12 cellular contexts compared by ENCODE assay signal in the genomic region with DNA sequence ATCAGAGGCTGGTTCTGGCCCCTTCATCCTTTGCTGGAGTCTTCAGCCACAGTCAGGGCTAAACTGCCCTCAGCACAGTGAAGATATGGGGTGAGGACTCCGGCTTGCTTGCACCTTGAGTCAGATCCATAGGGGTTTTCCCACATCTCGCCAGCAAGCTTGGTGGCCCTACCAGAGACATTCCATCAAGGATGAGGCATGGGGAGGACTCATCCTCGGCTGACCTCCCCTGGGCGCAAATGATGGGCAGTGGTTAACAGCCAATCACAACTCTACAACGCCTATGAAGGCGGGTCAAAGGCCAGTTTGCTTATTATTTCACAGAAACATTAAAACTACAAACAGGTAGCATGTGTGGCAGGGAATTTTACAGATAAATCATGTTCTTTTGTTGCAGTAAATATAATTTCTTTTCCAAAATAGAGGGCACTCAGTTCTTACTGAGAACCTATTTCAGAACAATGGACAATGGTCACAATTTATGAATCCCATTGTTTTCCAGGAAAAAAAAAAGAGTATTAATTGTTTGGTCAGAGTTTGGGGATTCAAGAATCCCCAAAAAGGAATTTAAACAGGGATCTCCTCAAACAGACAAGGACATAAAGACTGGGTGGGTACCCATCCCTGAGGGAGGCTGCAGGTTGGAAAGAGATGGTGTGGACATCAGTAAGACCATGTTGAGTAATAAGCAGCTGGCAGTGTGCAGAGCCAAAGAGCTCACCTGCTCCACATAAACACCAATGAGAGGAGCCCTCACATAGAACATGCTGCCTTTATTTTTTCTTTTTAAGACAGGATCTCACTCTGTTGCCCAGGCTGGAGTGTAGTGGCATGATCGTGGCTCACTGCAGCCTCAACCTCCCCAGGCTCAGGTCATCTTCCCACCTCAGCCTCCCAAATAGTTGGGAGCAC. TPM values are rescaled to one million over a fixed set of nuclear protein-coding genes. Genes with fewer than 3 reads are reported as not detected.
A peak's percentile ranks its signal among the peaks of the same experiment; 100 is the strongest.
DNase-seq lines count a peak whose midpoint lies in the region; ATAC-seq and TF ChIP-seq lines count a peak whose summit lies in the region.
"Had no signal": no experiment of that assay in that cellular context is flagged by ENCODE, and none has a peak within 500 bp of the region (broad histone marks: within the 10 kb centered on the region; RNA-seq: fewer than 3 reads in every experiment).

No MANE protein-coding gene starts in this region.

- H3K36me3 ChIP-seq in SJSA1: peaks cover 23% of the 10 kb centered on the region
- no peaks in the 10 kb centered on the region for H3K36me3 ChIP-seq in CD8-positive, alpha-beta memory T cell (ENCODE audit: insufficient read depth, low read length)
- no peaks in the 10 kb centered on the region for H3K36me3 ChIP-seq in A673 (ENCODE audit: insufficient read depth, low read length, poor library complexity, severe bottlenecking)

- H3K9me3 Mint-ChIP-seq in stimulated activated naive B cell treated with anti-CD40 and anti-IgM and Interleukin-4, amounts not matched to agents 10 μg/mL and 1 μg/mL and 100 μg/mL, for 72 hours: no peaks in the 10 kb centered on the region
- H3K9me3 Mint-ChIP-seq in CD8-positive, alpha-beta memory T cell: no peaks in the 10 kb centered on the region
- H3K9me3 Mint-ChIP-seq: activated naive CD8-positive, alpha-beta T cell treated with anti-CD3 and anti-CD28 coated beads, Interleukin-2, amount 10 ng/mL, durations not matched to agents 7 days and 5 days had no signal

- DNase-seq in GM04504 (ENCODE audit: low read depth) (peak; percentile 32), SJSA1 (ENCODE audit: low read depth in 1 of 2, low spot score in 2 of 2) (peak; percentile 99), fibroblast of peridontal ligament (ENCODE audit: extremely low read depth) (peak; percentile 54), sciatic nerve (ENCODE audit: low spot score) (peak; percentile 33), A673 (ENCODE audit: low spot score) (no peak)
- DNase-seq in stimulated activated naive B cell treated with anti-CD40 and anti-IgM and Interleukin-4, amounts not matched to agents 10 μg/mL and 1 μg/mL and 100 μg/mL, for 72 hours: no peak
- no peak for DNase-seq in CD8-positive, alpha-beta memory T cell
- DNase-seq: activated naive CD8-positive, alpha-beta T cell treated with anti-CD3 and anti-CD28 coated beads, Interleukin-2, amount 10 ng/mL, durations not matched to agents 7 days and 5 days; left ventricle myocardium inferior; NCI-H446; upper lobe of left lung had no signal

- intact Hi-C loops in sciatic nerve (cut with DNase I) (no loop called here), A673 (cut with micrococcal nuclease; ENCODE audit: unreplicated experiment) (no loop called here)

- H3K4me1 ChIP-seq in SJSA1 (replicated peaks) (peaks cover 60% of the 10 kb centered on the region), A673 (ENCODE audit: insufficient read depth, low read length, poor library complexity, severe bottlenecking) (no peaks in the 10 kb centered on the region)
- no peaks in the 10 kb centered on the region for H3K4me1 ChIP-seq in CD8-positive, alpha-beta memory T cell (ENCODE audit: insufficient read depth, low read length)

- ATAC-seq in sciatic nerve (no peak), GM21786 (IDR thresholded peaks at IDR 0.05; ENCODE audit: unreplicated experiment) (no peak)
- no peak for ATAC-seq in stimulated activated naive B cell treated with anti-CD40 and anti-IgM and Interleukin-4, amounts not matched to agents 10 μg/mL and 1 μg/mL and 100 μg/mL, for 72 hours (replicated peaks)

- no peak overlapping the region for H3K27ac Mint-ChIP-seq in stimulated activated naive B cell treated with anti-CD40 and anti-IgM and Interleukin-4, amounts not matched to agents 10 μg/mL and 1 μg/mL and 100 μg/mL, for 72 hours
- H3K27ac Mint-ChIP-seq in CD8-positive, alpha-beta memory T cell: peak overlapping the region in 3 of 8 donors; percentile 37 to 54 (median 43)
- H3K27ac Mint-ChIP-seq: activated naive CD8-positive, alpha-beta T cell treated with anti-CD3 and anti-CD28 coated beads, Interleukin-2, amount 10 ng/mL, durations not matched to agents 7 days and 5 days had no signal

- no peaks in the 10 kb centered on the region for H3K36me3 Mint-ChIP-seq in stimulated activated naive B cell treated with anti-CD40 and anti-IgM and Interleukin-4, amounts not matched to agents 10 μg/mL and 1 μg/mL and 100 μg/mL, for 72 hours
- H3K36me3 Mint-ChIP-seq in CD8-positive, alpha-beta memory T cell: peaks cover 5 to 22% (median 6%) of the 10 kb centered on the region in 3 donors

- peaks cover 0 to 4% of the 10 kb centered on the region in 2 donors for H3K27me3 Mint-ChIP-seq in stimulated activated naive B cell treated with anti-CD40 and anti-IgM and Interleukin-4, amounts not matched to agents 10 μg/mL and 1 μg/mL and 100 μg/mL, for 72 hours
- H3K27me3 Mint-ChIP-seq in CD8-positive, alpha-beta memory T cell: no peaks in the 10 kb centered on the region
- H3K27me3 Mint-ChIP-seq: activated naive CD8-positive, alpha-beta T cell treated with anti-CD3 and anti-CD28 coated beads, Interleukin-2, amount 10 ng/mL, durations not matched to agents 7 days and 5 days had no signal

- CTCF ChIA-PET in CD8-positive, alpha-beta memory T cell (lab: Charles Lee): no interaction called here
- CTCF ChIA-PET in A673 (lab: Charles Lee): no interaction called here

- no peak for TF ChIP-seq CTCF in A673 (conservative IDR thresholded peaks at IDR 0.05; ENCODE audit: low read depth, low read length)

- H3K27ac ChIP-seq in SJSA1 (peak overlapping the region; percentile 69), A673 (ENCODE audit: low read depth, low read length, poor library complexity, severe bottlenecking) (no peak overlapping the region)
- no peak overlapping the region for H3K27ac ChIP-seq in CD8-positive, alpha-beta memory T cell (ENCODE audit: low read depth, low read length)
- H3K27ac ChIP-seq: left ventricle myocardium inferior, upper lobe of left lung had no signal

- H3K4me1 Mint-ChIP-seq in stimulated activated naive B cell treated with anti-CD40 and anti-IgM and Interleukin-4, amounts not matched to agents 10 μg/mL and 1 μg/mL and 100 μg/mL, for 72 hours: peaks cover 0 to under 1% of the 10 kb centered on the region in 2 donors
- peaks cover 9 to 11% (median 9%) of the 10 kb centered on the region in 3 donors for H3K4me1 Mint-ChIP-seq in CD8-positive, alpha-beta memory T cell

- BruUV-seq in A673 (replicated peaks; lab: Mats Ljungman, UMichigan): no TSS peak

- POLR2A ChIA-PET in CD8-positive, alpha-beta memory T cell (lab: Charles Lee): no interaction called here
- POLR2A ChIA-PET in A673 (lab: Charles Lee; ENCODE audit: low non-redundant PET): no interaction called here

- H3K4me3 ChIP-seq in SJSA1 (no peak overlapping the region), A673 (ENCODE audit: low read depth, low read length, poor library complexity, severe bottlenecking) (no peak overlapping the region)
- H3K4me3 ChIP-seq in CD8-positive, alpha-beta memory T cell (ENCODE audit: low read length): no peak overlapping the region
- H3K4me3 ChIP-seq: left ventricle myocardium inferior, upper lobe of left lung had no signal

- H3K27me3 ChIP-seq in SJSA1 (replicated peaks) (no peaks in the 10 kb centered on the region), A673 (replicated peaks; ENCODE audit: insufficient read depth, low read depth, low read length, poor library complexity) (no peaks in the 10 kb centered on the region)
- H3K27me3 ChIP-seq in CD8-positive, alpha-beta memory T cell (ENCODE audit: insufficient read depth, low read length, poor library complexity, severe bottlenecking): no peaks in the 10 kb centered on the region
- H3K27me3 ChIP-seq: upper lobe of left lung had no signal

- no peak overlapping the region for H3K4me3 Mint-ChIP-seq in stimulated activated naive B cell treated with anti-CD40 and anti-IgM and Interleukin-4, amounts not matched to agents 10 μg/mL and 1 μg/mL and 100 μg/mL, for 72 hours
- no peak overlapping the region for H3K4me3 Mint-ChIP-seq in CD8-positive, alpha-beta memory T cell
- H3K4me3 Mint-ChIP-seq: activated naive CD8-positive, alpha-beta T cell treated with anti-CD3 and anti-CD28 coated beads, Interleukin-2, amount 10 ng/mL, durations not matched to agents 7 days and 5 days had no signal

- H3K9me3 ChIP-seq in SJSA1 (replicated peaks) (no peaks in the 10 kb centered on the region), A673 (ENCODE audit: low read depth, low read length, poor library complexity, severe bottlenecking) (no peaks in the 10 kb centered on the region)
- no peaks in the 10 kb centered on the region for H3K9me3 ChIP-seq in CD8-positive, alpha-beta memory T cell (ENCODE audit: low read length)
- H3K9me3 ChIP-seq: left ventricle myocardium inferior, upper lobe of left lung had no signal

RNA-seq across cellular contexts. Expression of gene PLAAT3, which starts 14.8 kb away (rescaled TPM):
- total RNA-seq in SJSA1 (2014; rRNA removed; shearing (Covaris generic)): 55.8 and 63.8 TPM in 2 replicates
- 158 TPM for total RNA-seq in sciatic nerve
- 10 to 100 TPM; 13.9 to 16.0 TPM for total RNA-seq in CD8-positive, alpha-beta memory T cell
- 39.5 TPM for polyA plus RNA-seq in CD8-positive, alpha-beta memory T cell
- total RNA-seq in A673 (2021): 0.46 and 0.69 TPM in 2 replicates

RNA-seq across cellular contexts. Expression of gene PLAAT2, which starts 36.3 kb away (rescaled TPM):
- total RNA-seq in SJSA1 (2014; rRNA removed; shearing (Covaris generic)): 0.39 TPM in 1 of 2 replicates, not detected in the other
- total RNA-seq in sciatic nerve: not detected
- under 1 TPM in 1 of 2 experiments, not detected in 1; 0.31 TPM for total RNA-seq in CD8-positive, alpha-beta memory T cell
- not detected for polyA plus RNA-seq in CD8-positive, alpha-beta memory T cell
- total RNA-seq in A673 (2021): not detected in 2 replicates
- total RNA-seq: left ventricle myocardium inferior had no signal

Comparison
In these comparisons a context has a peak if more than half of its experiments do, and no peak if none do; other contexts are left out.
1. DNase-seq: peak in GM04504 (single experiment), SJSA1 (2 of 2), fibroblast of peridontal ligament (single experiment) and sciatic nerve (single experiment); none in stimulated activated naive B cell treated with anti-CD40 and anti-IgM and Interleukin-4, amounts not matched to agents 10 μg/mL and 1 μg/mL and 100 μg/mL, for 72 hours (single experiment), CD8-positive, alpha-beta memory T cell (0 of 5) and A673 (single experiment).